In the genomic region with DNA sequence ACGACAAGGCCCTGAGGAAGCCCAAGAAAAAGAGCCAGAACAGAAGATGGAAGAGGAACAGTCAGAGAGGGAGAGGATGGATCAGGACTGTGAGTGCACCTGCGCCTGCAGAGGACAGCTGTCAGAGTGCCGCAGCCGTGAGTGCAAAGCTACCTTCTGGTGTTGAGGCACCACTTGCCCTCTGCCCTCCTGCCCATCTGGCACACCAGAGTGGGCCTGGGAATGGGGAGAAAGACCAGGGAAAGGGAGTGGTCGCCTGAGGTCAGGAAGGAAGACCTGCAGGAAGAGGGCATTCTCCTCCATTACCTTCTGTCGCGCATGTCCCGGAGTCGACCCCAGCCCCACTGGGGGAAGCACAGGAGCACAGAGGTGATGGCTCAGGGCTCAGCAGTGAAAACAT, we compare ENCODE assay signal across 21 cellular contexts. TPM values are rescaled to one million over a fixed set of nuclear protein-coding genes. Genes with fewer than 3 reads are reported as not detected.
A peak's percentile ranks its signal among the peaks of the same experiment; 100 is the strongest.
DNase-seq lines count a peak whose midpoint lies in the region; ATAC-seq, FAIRE-seq and TF ChIP-seq lines count a peak whose summit lies in the region.
"Had no signal": no experiment of that assay in that cellular context is flagged by ENCODE, and none has a peak within 500 bp of the region (broad histone marks: within the 10 kb centered on the region; RNA-seq: fewer than 3 reads in every experiment).

No MANE protein-coding gene starts in this region.

- no peak overlapping the region for H4K91ac ChIP-seq in H1 (replicated peaks; ENCODE audit: insufficient read length, low read length)

- TF ChIP-seq EP300 in H1 (IDR thresholded peaks at IDR 0.05; ENCODE audit: borderline replicate concordance in 1 of 2, low read depth in 2 of 2, low read length in 2 of 2) = no peak

- POLR2A ChIA-PET in activated CD4-positive, alpha-beta memory T cell treated with anti-CD3 and anti-CD28 coated beads, Interleukin-2, amount 10 ng/mL, durations not matched to agents 7 days and 5 days (lab: Charles Lee) = interaction anchor here (0.7 to 1.1 kb wide), 2 partner anchors 39 to 106 kb away, joined by 3 read pairs; a partner anchor contains a TSS
- POLR2A ChIA-PET in activated CD4-positive, alpha-beta memory T cell treated with anti-CD3 and anti-CD28 coated beads for 36 hours (lab: Charles Lee) = no interaction called here
- POLR2A ChIA-PET in H1 (lab: Charles Lee; ENCODE audit: partially characterized antibody) = interaction anchor here (0.7 to 12.9 kb wide), 12 partner anchors 10 to 409 kb away, joined by 3 to 240 read pairs (median 4); a partner anchor contains a TSS

- no peak overlapping the region for H3K27ac ChIP-seq in H1 (ENCODE audit: low read depth, low read length)
- H3K27ac ChIP-seq: KMS-11, PC-9 had no signal

- H4K5ac ChIP-seq in H1 (ENCODE audit: insufficient read length, low read depth, low read length) = no peak overlapping the region

- no peak overlapping the region for H2BK15ac ChIP-seq in H1 (ENCODE audit: low read length)

- no peak overlapping the region for H2AK5ac ChIP-seq in H1 (ENCODE audit: low read depth, low read length)

- H4K20me1 ChIP-seq in H1 (replicated peaks in 1 of 2; ENCODE audit: control insufficient read depth in 1 of 2, insufficient read depth in 2 of 2, low read length in 2 of 2) = peaks cover 2 to 18% of the 10 kb centered on the region in 2 experiments

- ATAC-seq in GM19397 (IDR thresholded peaks at IDR 0.05; ENCODE audit: unreplicated experiment) (no peak), HG03432 (IDR thresholded peaks at IDR 0.05; ENCODE audit: unreplicated experiment) (no peak)

- no peaks in the 10 kb centered on the region for H3K27me3 ChIP-seq in H1 (replicated peaks in 1 of 4; ENCODE audit: control insufficient read depth in 3 of 4, extremely low read depth in 1 of 4, insufficient read depth in 3 of 4, low read length in 3 of 4)

- CTCF ChIA-PET in activated CD4-positive, alpha-beta memory T cell treated with anti-CD3 and anti-CD28 coated beads, Interleukin-2, amount 10 ng/mL, durations not matched to agents 7 days and 5 days (lab: Charles Lee) = no interaction called here
- CTCF ChIA-PET in activated CD4-positive, alpha-beta memory T cell treated with anti-CD3 and anti-CD28 coated beads for 36 hours (lab: Charles Lee) = interaction anchor here (0.7 to 1.7 kb wide), 3 partner anchors 8 to 521 kb away, joined by 3 to 5 read pairs (median 4); no protein-coding TSS in a partner anchor
- CTCF ChIA-PET in H1 (lab: Charles Lee; ENCODE audit: partially characterized antibody) = interaction anchor here (1.0 to 2.1 kb wide), 6 partner anchors 8 to 19 kb away, joined by 4 to 20 read pairs (median 4); no protein-coding TSS in a partner anchor

- intact Hi-C loops in activated CD4-positive, alpha-beta memory T cell treated with anti-CD3 and anti-CD28 coated beads for 36 hours (cut with micrococcal nuclease) = no loop called here

- peak in 1 of 2 experiments; percentile 0; a peak in 2 of 3 replicates for TF ChIP-seq POLR2A in H1 (IDR thresholded peaks at IDR 0.05; ENCODE audit: control extremely low read depth in 1 of 2, low read depth in 2 of 2, low read length in 2 of 2)

- peaks cover 3% of the 10 kb centered on the region; the same call in 1 of the 2 replicates for H3K79me1 ChIP-seq in H1 (ENCODE audit: low read depth, low read length)

- no peaks in the 10 kb centered on the region for H3K9me3 Mint-ChIP-seq in activated CD4-positive, alpha-beta memory T cell treated with anti-CD3 and anti-CD28 coated beads, Interleukin-2, amount 10 ng/mL, durations not matched to agents 7 days and 5 days
- H3K9me3 Mint-ChIP-seq in activated CD4-positive, alpha-beta memory T cell treated with anti-CD3 and anti-CD28 coated beads for 36 hours = no peaks in the 10 kb centered on the region
- H3K9me3 Mint-ChIP-seq in osteocyte (ENCODE audit: unreplicated experiment) = no peaks in the 10 kb centered on the region
- H3K9me3 Mint-ChIP-seq: HFFc6 had no signal

- H3K23ac ChIP-seq in H1 (ENCODE audit: insufficient read length) = no peak overlapping the region

- H3K27ac Mint-ChIP-seq in activated CD4-positive, alpha-beta memory T cell treated with anti-CD3 and anti-CD28 coated beads, Interleukin-2, amount 10 ng/mL, durations not matched to agents 7 days and 5 days = no peak overlapping the region
- no peak overlapping the region for H3K27ac Mint-ChIP-seq in activated CD4-positive, alpha-beta memory T cell treated with anti-CD3 and anti-CD28 coated beads for 36 hours
- H3K27ac Mint-ChIP-seq in osteocyte (ENCODE audit: unreplicated experiment) = no peak overlapping the region
- H3K27ac Mint-ChIP-seq: B cell had no signal

- peaks cover 64 to 100% (median 83%) of the 10 kb centered on the region in 4 experiments for H3K36me3 ChIP-seq in H1 (ENCODE audit: control insufficient read depth in 2 of 4, insufficient read depth in 4 of 4, low read length in 3 of 4)

- TF ChIP-seq RAD21 in H1 (IDR thresholded peaks at IDR 0.05 in 1 of 2, conservative IDR thresholded peaks at IDR 0.05 in 1 of 2; ENCODE audit: low read depth in 2 of 2, low read length in 2 of 2) = no peak

- no peak overlapping the region; the same call in 1 of the 2 replicates for H2BK5ac ChIP-seq in H1 (ENCODE audit: low read depth, low read length)

- no peaks in the 10 kb centered on the region for H3K9me3 ChIP-seq in H1 (ENCODE audit: insufficient read depth in 2 of 2, low read depth in 1 of 2, low read length in 1 of 2)

- H3K9ac ChIP-seq in H1 (replicated peaks in 1 of 4; ENCODE audit: extremely low read depth in 1 of 4, low read depth in 3 of 4, low read length in 3 of 4) = no peak overlapping the region
- H3K9ac ChIP-seq: KMS-11 had no signal

- H3K79me2 ChIP-seq in H1 (ENCODE audit: control insufficient read depth in 1 of 2, insufficient read depth in 2 of 2, low read length in 2 of 2) = no peaks in the 10 kb centered on the region; a peak in 1 of 4 replicates

- peaks cover 5% of the 10 kb centered on the region for H3K27me3 Mint-ChIP-seq in activated CD4-positive, alpha-beta memory T cell treated with anti-CD3 and anti-CD28 coated beads, Interleukin-2, amount 10 ng/mL, durations not matched to agents 7 days and 5 days
- peaks cover 2% of the 10 kb centered on the region for H3K27me3 Mint-ChIP-seq in activated CD4-positive, alpha-beta memory T cell treated with anti-CD3 and anti-CD28 coated beads for 36 hours
- H3K27me3 Mint-ChIP-seq in osteocyte (ENCODE audit: unreplicated experiment) = no peaks in the 10 kb centered on the region
- H3K27me3 Mint-ChIP-seq: B cell had no signal

- no peak overlapping the region for H3K14ac ChIP-seq in H1 (ENCODE audit: insufficient read length)

- no peak overlapping the region for H2BK12ac ChIP-seq in H1 (ENCODE audit: low read depth, low read length)

- TF ChIP-seq CTCF in H1 (IDR thresholded peaks at IDR 0.05; ENCODE audit: control extremely low read depth in 1 of 3, insufficient read depth in 1 of 3, low read depth in 1 of 3, low read length in 3 of 3) (no peak), osteocyte (IDR thresholded peaks at IDR 0.05) (no peak)

- H2AFZ ChIP-seq in H1 (ENCODE audit: low read length) = no peak overlapping the region
- H2AFZ ChIP-seq: PC-9 had no signal

- H3K18ac ChIP-seq in H1 (ENCODE audit: extremely low read depth, low read length) = no peak overlapping the region

- no peaks in the 10 kb centered on the region for H3K23me2 ChIP-seq in H1 (ENCODE audit: low read depth, low read length)

- no peaks in the 10 kb centered on the region for H3K36me3 Mint-ChIP-seq in activated CD4-positive, alpha-beta memory T cell treated with anti-CD3 and anti-CD28 coated beads, Interleukin-2, amount 10 ng/mL, durations not matched to agents 7 days and 5 days (ENCODE audit: low read depth)
- H3K36me3 Mint-ChIP-seq in activated CD4-positive, alpha-beta memory T cell treated with anti-CD3 and anti-CD28 coated beads for 36 hours = no peaks in the 10 kb centered on the region
- no peaks in the 10 kb centered on the region for H3K36me3 Mint-ChIP-seq in osteocyte (ENCODE audit: unreplicated experiment)

- peaks cover 48% of the 10 kb centered on the region for H3K4me1 Mint-ChIP-seq in activated CD4-positive, alpha-beta memory T cell treated with anti-CD3 and anti-CD28 coated beads, Interleukin-2, amount 10 ng/mL, durations not matched to agents 7 days and 5 days
- H3K4me1 Mint-ChIP-seq in activated CD4-positive, alpha-beta memory T cell treated with anti-CD3 and anti-CD28 coated beads for 36 hours (ENCODE audit: low read depth) = peaks cover 35% of the 10 kb centered on the region
- H3K4me1 Mint-ChIP-seq in osteocyte (ENCODE audit: unreplicated experiment) = peaks cover 2% of the 10 kb centered on the region

- H3K4ac ChIP-seq in H1 (replicated peaks; ENCODE audit: insufficient read length, low read depth, low read length) = no peak overlapping the region

- H4K8ac ChIP-seq in H1 (ENCODE audit: extremely low read depth, insufficient read depth, low read length) = no peak overlapping the region

- no peak overlapping the region for H3K4me3 Mint-ChIP-seq in activated CD4-positive, alpha-beta memory T cell treated with anti-CD3 and anti-CD28 coated beads, Interleukin-2, amount 10 ng/mL, durations not matched to agents 7 days and 5 days
- H3K4me3 Mint-ChIP-seq in activated CD4-positive, alpha-beta memory T cell treated with anti-CD3 and anti-CD28 coated beads for 36 hours = no peak overlapping the region
- H3K4me3 Mint-ChIP-seq in osteocyte (ENCODE audit: unreplicated experiment) = no peak overlapping the region
- H3K4me3 Mint-ChIP-seq: B cell, HFFc6 had no signal

- peaks cover 0 to 8% (median 5%) of the 10 kb centered on the region in 4 experiments for H3K4me1 ChIP-seq in H1 (replicated peaks in 1 of 4; ENCODE audit: control insufficient read depth in 3 of 4, insufficient read depth in 4 of 4, low read length in 3 of 4)

- no peak overlapping the region for H2BK20ac ChIP-seq in H1 (ENCODE audit: low read length)

- H2BK120ac ChIP-seq in H1 (replicated peaks; ENCODE audit: low read depth, low read length) = no peak overlapping the region

- no peak overlapping the region for H3K4me3 ChIP-seq in H1 (ENCODE audit: extremely low read depth in 1 of 4, insufficient read depth in 2 of 4, low read depth in 3 of 4, low read length in 4 of 4)
- H3K4me3 ChIP-seq: PC-9 had no signal

- DNase-seq in activated CD4-positive, alpha-beta memory T cell treated with anti-CD3 and anti-CD28 coated beads, Interleukin-2, amount 10 ng/mL, durations not matched to agents 7 days and 5 days = peak; percentile 15
- no peak for DNase-seq in activated CD4-positive, alpha-beta memory T cell treated with anti-CD3 and anti-CD28 coated beads for 36 hours
- DNase-seq in NCI-H69 (lab: John Stamatoyannopoulos, UW) (peak; percentile 21), H1 (ENCODE audit: low read depth in 1 of 2, low spot score in 2 of 2) (no peak), osteocyte (ENCODE audit: extremely low spot score, unreplicated experiment) (peak; percentile 71), SKM-1 treated with dmso at 0.1 percent for 144 hours (lab: John Stamatoyannopoulos, UW; ENCODE audit: unreplicated experiment) (no peak)
- DNase-seq: COR-L47, EL, HFFc6, NCI-H1417, NCI-H187 treated with DMSO at 0.1 percent for 48 hours, NCI-H2227 treated with DMSO at 0.1 percent for 48 hours, NCI-H510A treated with DMSO at 0.1 percent for 48 hours, PC-9 had no signal

- FAIRE-seq in H1 (lab: Jason Lieb, UNC) = no peak
- FAIRE-seq: GM12891, GM18507, H54 had no signal

- H3K4me2 ChIP-seq in H1 (ENCODE audit: insufficient read depth in 1 of 2, low read depth in 2 of 2, low read length in 2 of 2) = no peak overlapping the region
- H3K4me2 ChIP-seq: KMS-11, PC-9 had no signal

- no peak overlapping the region for H3K56ac ChIP-seq in H1 (replicated peaks; ENCODE audit: insufficient read length, low read depth, low read length)

- 90% methylated on average over 9 of the region's 9 CpGs; no CpG with 5 or more reads in 1 of the 2 experiments for WGBS in H1 (ENCODE audit: extremely low coverage in 1 of 2, insufficient coverage in 1 of 2, insufficient read length in 1 of 2, insufficient replicate concordance in 2 of 2, low coverage in 1 of 2, low lambda C conversion rate in 2 of 2, missing lambda C conversion rate in 1 of 2), 2 experiments

RNA-seq across cellular contexts. Expression of a gene that starts 26.2 kb away (rescaled TPM):
- under 1 TPM; 0.23 to 0.48 TPM for total RNA-seq in activated CD4-positive, alpha-beta memory T cell treated with anti-CD3 and anti-CD28 coated beads, Interleukin-2, amount 10 ng/mL, durations not matched to agents 7 days and 5 days
- total RNA-seq in activated CD4-positive, alpha-beta memory T cell treated with anti-CD3 and anti-CD28 coated beads for 36 hours = under 1 TPM; 0.57 to 0.63 TPM
- total RNA-seq in H1 (2021; fragmentation: NEBNext Ultra II Directional; extraction: Animal tissue kit (Norgen Biotek cat#: 25700)) = 184 and 187 TPM in 2 replicates
- polyA plus RNA-seq in H1 (2011; rRNA removed) = 44.0 and 51.4 TPM in 2 replicates
- 58.3 TPM for polyA plus RNA-seq in H1 (2011; cell fraction: cytosol; rRNA removed)
- 162 TPM for polyA plus RNA-seq in H1 (2011; cell fraction: nucleus; rRNA removed)
- polyA plus RNA-seq in H1 (2012, experiment 1 of 2) = 80.3 to 102 TPM (median 93.1 TPM) in 4 replicates
- polyA plus RNA-seq in H1 (2012, experiment 2 of 2) = 13.9 TPM
- 125 TPM for polyA plus RNA-seq in H1 (2013, experiment 1 of 2)
- polyA plus RNA-seq in H1 (2013, experiment 2 of 2) = 109 TPM
- 145 and 147 TPM in 2 replicates for polyA minus RNA-seq in H1 (2011; rRNA and poly(A)+ RNA removed)
- polyA minus RNA-seq in H1 (2011; cell fraction: cytosol; rRNA and poly(A)+ RNA removed) = 113 TPM
- polyA minus RNA-seq in H1 (2011; cell fraction: nucleus; rRNA and poly(A)+ RNA removed) = 237 TPM
- 3.3 and 3.7 TPM in 2 replicates for total RNA-seq in osteocyte
- total RNA-seq: B cell, PC-9 had no signal

RNA-seq across cellular contexts. Expression of a gene that starts 39.1 kb away (rescaled TPM):
- 10 to 100 TPM; 45.0 to 46.2 TPM for total RNA-seq in activated CD4-positive, alpha-beta memory T cell treated with anti-CD3 and anti-CD28 coated beads, Interleukin-2, amount 10 ng/mL, durations not matched to agents 7 days and 5 days
- total RNA-seq in activated CD4-positive, alpha-beta memory T cell treated with anti-CD3 and anti-CD28 coated beads for 36 hours = 10 to 100 TPM; 41.3 to 46.4 TPM
- 36.0 and 39.9 TPM in 2 replicates for total RNA-seq in H1 (2021; fragmentation: NEBNext Ultra II Directional; extraction: Animal tissue kit (Norgen Biotek cat#: 25700))
- polyA plus RNA-seq in H1 (2011; rRNA removed) = 15.7 and 18.1 TPM in 2 replicates
- 17.6 TPM for polyA plus RNA-seq in H1 (2011; cell fraction: cytosol; rRNA removed)
- 14.5 TPM for polyA plus RNA-seq in H1 (2011; cell fraction: nucleus; rRNA removed)
- 17.1 to 25.9 TPM (median 19.9 TPM) in 4 replicates for polyA plus RNA-seq in H1 (2012, experiment 1 of 2)
- 3.5 TPM for polyA plus RNA-seq in H1 (2012, experiment 2 of 2)
- 24.0 TPM for polyA plus RNA-seq in H1 (2013, experiment 1 of 2)
- 20.7 TPM for polyA plus RNA-seq in H1 (2013, experiment 2 of 2)
- 29.8 and 44.0 TPM in 2 replicates for polyA minus RNA-seq in H1 (2011; rRNA and poly(A)+ RNA removed)
- 27.1 TPM for polyA minus RNA-seq in H1 (2011; cell fraction: cytosol; rRNA and poly(A)+ RNA removed)
- 45.1 TPM for polyA minus RNA-seq in H1 (2011; cell fraction: nucleus; rRNA and poly(A)+ RNA removed)
- 30.5 and 34.7 TPM in 2 replicates for total RNA-seq in osteocyte

Comparison
In these comparisons a context has a peak if more than half of its experiments do, and no peak if none do; other contexts are left out.
1. DNase-seq: peak in activated CD4-positive, alpha-beta memory T cell treated with anti-CD3 and anti-CD28 coated beads, Interleukin-2, amount 10 ng/mL, durations not matched to agents 7 days and 5 days (single experiment), NCI-H69 (single experiment) and osteocyte (single experiment); none in activated CD4-positive, alpha-beta memory T cell treated with anti-CD3 and anti-CD28 coated beads for 36 hours (single experiment), H1 (0 of 2) and SKM-1 treated with dmso at 0.1 percent for 144 hours (single experiment).
2. RNA of a gene that starts 26.2 kb away (total RNA-seq): 184 to 187 TPM in H1; 3.3 to 3.7 TPM in osteocyte, 0.57 to 0.63 TPM in activated CD4-positive, alpha-beta memory T cell treated with anti-CD3 and anti-CD28 coated beads for 36 hours and 0.23 to 0.48 TPM in activated CD4-positive, alpha-beta memory T cell treated with anti-CD3 and anti-CD28 coated beads, Interleukin-2, amount 10 ng/mL, durations not matched to agents 7 days and 5 days; every median in the first group is over 10 times any median in the second.